1 cellular context compared by ENCODE assay signal in the genomic region with DNA sequence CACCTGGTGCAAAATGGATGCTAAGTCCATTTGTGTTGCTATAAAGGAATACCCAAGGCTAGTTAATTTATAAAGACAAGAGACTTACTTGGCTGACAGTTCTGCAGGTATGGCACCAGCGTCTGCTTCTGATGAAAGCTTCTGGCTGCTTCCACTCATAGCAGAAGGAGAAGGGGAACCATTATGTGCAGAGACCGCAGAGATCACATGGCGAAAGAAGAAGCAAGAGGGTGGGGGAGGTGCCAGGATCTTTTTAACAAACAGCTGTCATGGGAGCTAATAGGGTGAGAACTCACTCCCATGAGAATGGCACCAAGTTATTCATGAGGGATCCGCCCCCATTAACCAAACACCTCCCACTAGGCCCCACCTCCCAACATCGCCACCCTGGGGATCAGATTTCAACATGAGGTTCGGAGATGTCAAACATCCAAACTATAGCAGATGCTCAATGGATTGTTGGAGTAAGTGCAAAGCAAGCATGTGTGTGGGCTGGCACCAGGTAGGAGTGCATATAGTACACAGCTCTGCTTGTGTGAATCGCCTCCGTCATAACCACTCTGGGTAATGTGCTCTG.
TF ChIP-seq lines count a peak whose summit lies in the region.

No MANE protein-coding gene starts in this region.

TF ChIP-seq in H1, 55 proteins besides CTCF, POLR2A, EP300 and RAD21 (continued from another document):
- TF ChIP-seq TCF12 (IDR thresholded peaks at IDR 0.05; ENCODE audit: low read depth, low read length) (no peak), EGR1 (IDR thresholded peaks at IDR 0.05; ENCODE audit: borderline replicate concordance, low read depth, low read length) (no peak), SP2 (IDR thresholded peaks at IDR 0.05; ENCODE audit: low read length) (no peak), SIN3A (conservative IDR thresholded peaks at IDR 0.05 in 1 of 2, IDR thresholded peaks at IDR 0.05 in 1 of 2; ENCODE audit: low read depth in 1 of 2, low read length in 2 of 2) (no peak), SP1 (IDR thresholded peaks at IDR 0.05; ENCODE audit: low read depth, low read length) (no peak), BCL11A (IDR thresholded peaks at IDR 0.05; ENCODE audit: low read depth in 2 of 2, low read length in 2 of 2) (no peak), SIRT6 (IDR thresholded peaks at IDR 0.05; ENCODE audit: low read length) (no peak), CHD2 (IDR thresholded peaks at IDR 0.05; ENCODE audit: low read length) (no peak), SIX5 (IDR thresholded peaks at IDR 0.05; ENCODE audit: low read depth, low read length) (no peak), NANOG (IDR thresholded peaks at IDR 0.05; ENCODE audit: insufficient read depth, low read depth, low read length, poor library complexity, severe bottlenecking) (no peak), POU5F1 (IDR thresholded peaks at IDR 0.05; ENCODE audit: low read depth, low read length) (no peak), POLR2AphosphoS5 (IDR thresholded peaks at IDR 0.05; ENCODE audit: low read depth, low read length) (no peak), TAF7 (optimal IDR thresholded peaks at IDR 0.05; ENCODE audit: borderline replicate concordance, low read depth, low read length) (no peak), MAFK (IDR thresholded peaks at IDR 0.05; ENCODE audit: low read depth, low read length) (no peak), KDM1A (IDR thresholded peaks at IDR 0.05; ENCODE audit: borderline replicate concordance, low read length) (no peak)
